In genomic region chr10:8331896-8332729, GRCh38 we compare ENCODE assay signal across 7 cellular contexts.
DNase-seq lines count a peak whose midpoint lies in the region; ATAC-seq and TF ChIP-seq lines count a peak whose summit lies in the region.

No MANE protein-coding gene starts in this region.

- TF ChIP-seq CTCF in RWPE1 (conservative IDR thresholded peaks at IDR 0.05; ENCODE audit: low read depth) = no peak
- TF ChIP-seq CTCF in psoas muscle (IDR thresholded peaks at IDR 0.05) = no peak
- TF ChIP-seq CTCF in upper lobe of right lung (IDR thresholded peaks at IDR 0.05) = no peak

- H3K4me3 ChIP-seq in psoas muscle (peak overlapping the region; percentile 49), upper lobe of right lung (peak overlapping the region; percentile 14)

- POLR2A ChIA-PET in RWPE1 (lab: Yijun Ruan, JAX; ENCODE audit: low non-redundant PET) = no interaction called here

- H3K4me1 ChIP-seq in psoas muscle (no peaks in the 10 kb centered on the region), upper lobe of right lung (no peaks in the 10 kb centered on the region)

- DNase-seq in RWPE1 (ENCODE audit: low spot score) (peak; percentile 40), activated gamma-delta T cell treated with Interleukin-2 at 50 U/mL for 16 hours (peak; percentile 83), Right ventricle myocardium superior (peak; percentile 70), psoas muscle (peak; percentile 25 to 66), upper lobe of right lung (peak; percentile 70)

- H3K36me3 ChIP-seq in psoas muscle (ENCODE audit: insufficient read depth in 1 of 2, low read depth in 1 of 2) (no peaks in the 10 kb centered on the region), upper lobe of right lung (no peaks in the 10 kb centered on the region)

- no peak overlapping the region for H3K27ac ChIP-seq in RWPE1
- no peak overlapping the region for H3K27ac ChIP-seq in psoas muscle
- no peak overlapping the region for H3K27ac ChIP-seq in upper lobe of right lung

- H3K9me3 ChIP-seq in psoas muscle (no peaks in the 10 kb centered on the region), upper lobe of right lung (no peaks in the 10 kb centered on the region)

- ATAC-seq in GM18520 (IDR thresholded peaks at IDR 0.05; ENCODE audit: unreplicated experiment) (peak; percentile 77), HG02885 (IDR thresholded peaks at IDR 0.05; ENCODE audit: poor library complexity, unreplicated experiment) (peak; percentile 91), Right ventricle myocardium superior (ENCODE audit: poor library complexity) (peak; percentile 70), psoas muscle (peak in 2 of 4 donors; percentile 43 to 51), upper lobe of right lung (peak; percentile 87)

- CTCF ChIA-PET in RWPE1 (lab: Yijun Ruan, JAX) = interaction anchor here (0.6 kb wide), 2 partner anchors 83 to 103 kb away, joined by 3 read pairs; no protein-coding TSS in a partner anchor

- intact Hi-C loops in Right ventricle myocardium superior (cut with DNase I) (no loop called here), psoas muscle (cut with DNase I) (no loop called here), upper lobe of right lung (cut with DNase I) (no loop called here)

- 3 to 5% (median 4%) methylated on average over 31 to 34 of the region's 34 CpGs for WGBS in psoas muscle, 3 donors

- H3K27me3 ChIP-seq in psoas muscle (ENCODE audit: insufficient read depth in 3 of 3, low read length in 2 of 3) (peaks cover 0 to 9% (median 5%) of the 10 kb centered on the region in 3 donors), upper lobe of right lung (peaks cover 42% of the 10 kb centered on the region)
